12 cellular contexts compared by ENCODE assay signal in the genomic region with DNA sequence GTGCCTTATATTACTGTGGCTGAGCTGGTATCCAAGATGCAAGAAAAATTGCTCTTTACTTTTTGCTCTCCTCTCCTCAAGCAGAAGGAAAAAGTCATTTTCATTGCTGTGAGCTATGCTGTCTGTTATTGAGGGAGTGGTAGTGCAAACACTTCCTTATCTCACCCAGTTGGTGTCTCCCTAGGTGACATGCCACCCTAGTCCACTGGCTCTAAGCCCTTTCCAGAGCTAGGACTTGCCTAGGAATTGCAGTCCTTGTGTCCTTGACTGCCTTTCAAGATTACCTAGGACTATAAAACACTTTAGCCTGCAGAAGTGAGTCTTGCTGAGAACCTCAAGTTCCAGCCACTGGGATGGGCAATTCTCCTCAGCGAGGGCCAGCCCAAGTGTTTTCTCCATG.
DNase-seq lines count a peak whose midpoint lies in the region; ATAC-seq and TF ChIP-seq lines count a peak whose summit lies in the region.
"Had no signal": no experiment of that assay in that cellular context is flagged by ENCODE, and none has a peak within 500 bp of the region (broad histone marks: within the 10 kb centered on the region; RNA-seq: fewer than 3 reads in every experiment).

No MANE protein-coding gene starts in this region.

- H3K27ac ChIP-seq in PC-3 (ENCODE audit: low read length), result no peak overlapping the region
- H3K27ac ChIP-seq: A549 had no signal

- POLR2A ChIA-PET in PC-3 (lab: Charles Lee; ENCODE audit: unreplicated experiment), result no interaction called here

- H3F3A ChIP-seq in PC-3 (ENCODE audit: low read length, unreplicated experiment), result no peaks in the 10 kb centered on the region

- H4K20me1 ChIP-seq in PC-3 (ENCODE audit: low read length), result no peaks in the 10 kb centered on the region

- CTCF ChIA-PET in PC-3 (lab: Charles Lee), result no interaction called here

- H3K27me3 ChIP-seq in PC-3 (ENCODE audit: low read length), result no peaks in the 10 kb centered on the region

- ATAC-seq in PC-3, result peak; percentile 24; the same call in 1 of the 2 replicates
- peak; percentile 99 for ATAC-seq in left colon
- ATAC-seq: A549, HepG2 had no signal

- H3K79me2 ChIP-seq in PC-3 (ENCODE audit: low read length), result no peaks in the 10 kb centered on the region

- no peak overlapping the region for H3K4me3 ChIP-seq in PC-3 (ENCODE audit: low read length)
- H3K4me3 ChIP-seq: A549, HAP-1 had no signal

- H3K9ac ChIP-seq in PC-3 (ENCODE audit: low read length), result no peak overlapping the region

- intact Hi-C loops in PC-3 (cut with micrococcal nuclease) (no loop called here), left colon (cut with DNase I, micrococcal nuclease) (no loop called here)

- no peaks in the 10 kb centered on the region; the same call in 1 of the 2 replicates for H3K9me3 ChIP-seq in PC-3 (ENCODE audit: low read length)
- H3K9me3 ChIP-seq: A549, Caco-2, HAP-1 had no signal

- H3K36me3 ChIP-seq in PC-3 (ENCODE audit: low read depth, low read length), result no peaks in the 10 kb centered on the region
- H3K36me3 ChIP-seq: HAP-1 had no signal

- DNase-seq in PC-3 (no peak), left colon (peak; percentile 10 to 56), mucosa of gallbladder (ENCODE audit: low spot score) (peak; percentile 23), NCI-H1048 (lab: John Stamatoyannopoulos, UW) (no peak), Kasumi-1 (lab: John Stamatoyannopoulos, UW) (no peak)
- no peak for DNase-seq in stimulated activated CD4-positive, alpha-beta T cell treated with anti-CD3 and anti-CD28 coated beads, Interleukin-12 subunit alpha, Interleukin-12 subunit beta, amount 100 ng/mL, for 4 hours
- DNase-seq: Caco-2; CD8-positive, alpha-beta memory T cell; GF-D8 had no signal

- H3K9me2 ChIP-seq in PC-3 (replicated peaks; ENCODE audit: low read length), result no peaks in the 10 kb centered on the region

- H2AFZ ChIP-seq in PC-3 (ENCODE audit: low read length), result no peak overlapping the region

- no TSS peak for BruUV-seq in PC-3 (replicated peaks; lab: Mats Ljungman, UMichigan)

- no peaks in the 10 kb centered on the region for H3K4me1 ChIP-seq in PC-3 (ENCODE audit: insufficient read depth, low read length)
- H3K4me1 ChIP-seq: A549, Caco-2, HAP-1 had no signal

- H3K4me2 ChIP-seq in PC-3 (ENCODE audit: low read length), result no peak overlapping the region
- H3K4me2 ChIP-seq: A549 had no signal

- no peak for TF ChIP-seq CTCF in PC-3 (conservative IDR thresholded peaks at IDR 0.05; ENCODE audit: low read depth, low read length)

Comparison
In these comparisons a context has a peak if more than half of its experiments do, and no peak if none do; other contexts are left out.
1. DNase-seq: peak in left colon (2 of 2) and mucosa of gallbladder (single experiment); none in PC-3 (single experiment), stimulated activated CD4-positive, alpha-beta T cell treated with anti-CD3 and anti-CD28 coated beads, Interleukin-12 subunit alpha, Interleukin-12 subunit beta, amount 100 ng/mL, for 4 hours (single experiment), NCI-H1048 (single experiment) and Kasumi-1 (0 of 2).